ENCODE assay signal across 9 cellular contexts in the genomic region with DNA sequence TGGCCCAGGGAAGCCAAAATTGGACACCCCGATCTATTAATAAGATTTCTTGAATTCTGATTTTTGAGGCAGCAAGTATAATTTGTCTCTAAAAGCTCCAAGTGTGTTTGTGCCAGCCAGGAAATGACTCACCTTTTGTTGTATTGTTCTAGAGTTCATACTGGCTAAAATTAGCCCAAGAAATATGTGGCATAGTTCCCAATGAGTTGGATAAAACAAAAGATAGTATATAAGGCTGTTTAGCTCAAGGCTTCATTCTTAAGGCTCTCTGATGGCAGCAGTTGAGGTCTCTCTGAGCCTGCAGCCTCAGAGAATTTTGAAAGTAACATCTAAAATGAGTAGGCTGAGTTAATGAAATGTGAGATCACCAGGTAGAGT. TPM values are rescaled to one million over a fixed set of nuclear protein-coding genes. Genes with fewer than 3 reads are reported as not detected.
A peak's percentile ranks its signal among the peaks of the same experiment; 100 is the strongest.
DNase-seq lines count a peak whose midpoint lies in the region; ATAC-seq and TF ChIP-seq lines count a peak whose summit lies in the region.
"Had no signal": no experiment of that assay in that cellular context is flagged by ENCODE, and none has a peak within 500 bp of the region (broad histone marks: within the 10 kb centered on the region; RNA-seq: fewer than 3 reads in every experiment).

No MANE protein-coding gene starts in this region.

- H3K4me3 ChIP-seq in cardiac fibroblast (replicated peaks in 1 of 2; ENCODE audit: low read depth in 2 of 2, low read length in 2 of 2): no peak overlapping the region
- H3K4me3 ChIP-seq in mesenchymal stem cell (ENCODE audit: insufficient read depth in 1 of 2, low read depth in 1 of 2, low read length in 2 of 2): peak overlapping the region in 1 of 2 experiments; percentile 39
- no peak overlapping the region for H3K4me3 ChIP-seq in upper lobe of right lung

- H2BK12ac ChIP-seq in mesenchymal stem cell (ENCODE audit: low read length in 2 of 2): no peak overlapping the region

- no peak overlapping the region for H2BK15ac ChIP-seq in mesenchymal stem cell (ENCODE audit: low read depth, poor library complexity, severe bottlenecking)

- H4K91ac ChIP-seq in mesenchymal stem cell (ENCODE audit: low read length): no peak overlapping the region

- intact Hi-C loops in upper lobe of right lung (cut with DNase I): no loop called here

- no peak overlapping the region for H2AFZ ChIP-seq in mesenchymal stem cell (ENCODE audit: low read depth, low read length)

- H3K27me3 ChIP-seq in mesenchymal stem cell (ENCODE audit: control insufficient read depth in 1 of 2, insufficient read depth in 1 of 2, low read length in 2 of 2) (no peaks in the 10 kb centered on the region), upper lobe of right lung (no peaks in the 10 kb centered on the region)

- H2BK5ac ChIP-seq in mesenchymal stem cell (ENCODE audit: low read depth, low read length, poor library complexity, severe bottlenecking): no peak overlapping the region

- H3K18ac ChIP-seq in mesenchymal stem cell (ENCODE audit: low read depth in 1 of 2, low read length in 2 of 2): no peak overlapping the region

- H3K9ac ChIP-seq in mesenchymal stem cell (ENCODE audit: low read length): peak overlapping the region; percentile 67

- no peak overlapping the region for H3K4ac ChIP-seq in mesenchymal stem cell (ENCODE audit: low read depth in 1 of 2, low read length in 2 of 2)

- H4K8ac ChIP-seq in mesenchymal stem cell (ENCODE audit: low read length): no peak overlapping the region

- no peak overlapping the region for H3K14ac ChIP-seq in mesenchymal stem cell (ENCODE audit: low read length in 2 of 2)

- no peak for TF ChIP-seq CTCF in cardiac fibroblast (IDR thresholded peaks at IDR 0.05; ENCODE audit: low read depth, low read length)
- no peak for TF ChIP-seq CTCF in upper lobe of right lung (IDR thresholded peaks at IDR 0.05)

- H3K23ac ChIP-seq in mesenchymal stem cell (ENCODE audit: low read length in 2 of 2): no peak overlapping the region

- peaks cover 19 to 81% of the 10 kb centered on the region in 2 experiments for H3K36me3 ChIP-seq in mesenchymal stem cell (ENCODE audit: control insufficient read depth in 1 of 2, insufficient read depth in 2 of 2, low read depth in 1 of 2, low read length in 2 of 2)
- H3K36me3 ChIP-seq in upper lobe of right lung: peaks cover 96% of the 10 kb centered on the region

- no peak for TF ChIP-seq RAD21 in Ishikawa (IDR thresholded peaks at IDR 0.05; ENCODE audit: low read depth)

- DNase-seq in AG08396 (ENCODE audit: low spot score) (peak; percentile 36), cardiac fibroblast (ENCODE audit: low read depth in 2 of 2) (peak; percentile 93 to 94), mesenchymal stem cell (peak; percentile 67), NCI-H1436 (lab: John Stamatoyannopoulos, UW) (no peak), upper lobe of right lung (no peak), hepatic stellate cell (ENCODE audit: low spot score) (no peak)

- 97% methylated on average over 1 of the region's 1 CpG for WGBS in mesenchymal stem cell

- H3K4me1 ChIP-seq in mesenchymal stem cell (ENCODE audit: control insufficient read depth, insufficient read depth, low read depth, low read length) (peaks cover 5% of the 10 kb centered on the region), upper lobe of right lung (peaks cover 9% of the 10 kb centered on the region)

- ATAC-seq in upper lobe of right lung (no peak), GM18511 (IDR thresholded peaks at IDR 0.05; ENCODE audit: unreplicated experiment) (no peak)

- H3K27ac ChIP-seq in mesenchymal stem cell (ENCODE audit: low read length, poor library complexity, severe bottlenecking) (peak overlapping the region; percentile 61), upper lobe of right lung (no peak overlapping the region)
- H3K27ac ChIP-seq: HL-60 had no signal

- H2AK5ac ChIP-seq in mesenchymal stem cell (ENCODE audit: low read length, severe bottlenecking): no peak overlapping the region

- H3K9me3 ChIP-seq in mesenchymal stem cell (ENCODE audit: control insufficient read depth, low read length) (no peaks in the 10 kb centered on the region), upper lobe of right lung (no peaks in the 10 kb centered on the region)

- peak; percentile 68; the same call in 1 of the 2 replicates for TF ChIP-seq EP300 in Ishikawa (IDR thresholded peaks at IDR 0.05; ENCODE audit: borderline replicate concordance)

- H2BK120ac ChIP-seq in mesenchymal stem cell (ENCODE audit: low read depth, low read length): no peak overlapping the region

- no peak overlapping the region for H3K4me2 ChIP-seq in mesenchymal stem cell (ENCODE audit: low read length, poor library complexity, severe bottlenecking)

- H3K79me1 ChIP-seq in mesenchymal stem cell (replicated peaks; ENCODE audit: low read length, poor library complexity, severe bottlenecking): peaks cover 16% of the 10 kb centered on the region

TF ChIP-seq in Ishikawa, 13 proteins besides CTCF, POLR2A, EP300 and RAD21:
- TF ChIP-seq, protein P1, sequence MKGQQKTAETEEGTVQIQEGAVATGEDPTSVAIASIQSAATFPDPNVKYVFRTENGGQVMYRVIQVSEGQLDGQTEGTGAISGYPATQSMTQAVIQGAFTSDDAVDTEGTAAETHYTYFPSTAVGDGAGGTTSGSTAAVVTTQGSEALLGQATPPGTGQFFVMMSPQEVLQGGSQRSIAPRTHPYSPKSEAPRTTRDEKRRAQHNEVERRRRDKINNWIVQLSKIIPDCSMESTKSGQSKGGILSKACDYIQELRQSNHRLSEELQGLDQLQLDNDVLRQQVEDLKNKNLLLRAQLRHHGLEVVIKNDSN (IDR thresholded peaks at IDR 0.05): no peak
- TF ChIP-seq FOXM1 (IDR thresholded peaks at IDR 0.05; ENCODE audit: borderline replicate concordance, low read depth) (peak; percentile 68; the same call in 1 of the 2 replicates), NFIC (IDR thresholded peaks at IDR 0.05) (peak; percentile 94), TEAD4 (IDR thresholded peaks at IDR 0.05) (peak; percentile 85), EGR1 (IDR thresholded peaks at IDR 0.05) (no peak), TCF12 (IDR thresholded peaks at IDR 0.05; ENCODE audit: low read depth) (peak; percentile 81)
- TF ChIP-seq, protein P2, sequence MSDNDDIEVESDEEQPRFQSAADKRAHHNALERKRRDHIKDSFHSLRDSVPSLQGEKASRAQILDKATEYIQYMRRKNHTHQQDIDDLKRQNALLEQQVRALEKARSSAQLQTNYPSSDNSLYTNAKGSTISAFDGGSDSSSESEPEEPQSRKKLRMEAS (IDR thresholded peaks at IDR 0.05): peak; percentile 44; the same call in 1 of the 2 replicates

RNA-seq across cellular contexts. Expression of gene HMGXB3, which starts 21.6 kb away (rescaled TPM):
- 21.5 TPM for polyA plus RNA-seq in mesenchymal stem cell (2013, experiment 1 of 2)
- 20.1 TPM for polyA plus RNA-seq in mesenchymal stem cell (2013, experiment 2 of 2)
- 33.7 TPM for total RNA-seq in upper lobe of right lung

RNA-seq across cellular contexts. Expression of gene TIGD6, which starts 21.7 kb away (rescaled TPM):
- 6.8 TPM for polyA plus RNA-seq in mesenchymal stem cell (2013, experiment 1 of 2)
- 7.4 TPM for polyA plus RNA-seq in mesenchymal stem cell (2013, experiment 2 of 2)
- 4.0 TPM for total RNA-seq in upper lobe of right lung

Comparison
In these comparisons a context has a peak if more than half of its experiments do, and no peak if none do; other contexts are left out.
1. DNase-seq: peak in AG08396 (single experiment), cardiac fibroblast (2 of 2) and mesenchymal stem cell (single experiment); none in NCI-H1436 (single experiment), upper lobe of right lung (single experiment) and hepatic stellate cell (single experiment).